ENCODE assay signal across 1 cellular context in genomic region chr4:31538877-31539276, GRCh38.
TF ChIP-seq lines count a peak whose summit lies in the region.

No MANE protein-coding gene starts in this region.

TF ChIP-seq in GM12878, 131 proteins besides CTCF, POLR2A, EP300 and RAD21 (continued from another document):
- TF ChIP-seq STAT3 (IDR thresholded peaks at IDR 0.05; ENCODE audit: low read depth, low read length), result no peak
TF ChIP-seq in GM12878: peak in this region for 0.
